1 cellular context compared by ENCODE assay signal in the genomic region with DNA sequence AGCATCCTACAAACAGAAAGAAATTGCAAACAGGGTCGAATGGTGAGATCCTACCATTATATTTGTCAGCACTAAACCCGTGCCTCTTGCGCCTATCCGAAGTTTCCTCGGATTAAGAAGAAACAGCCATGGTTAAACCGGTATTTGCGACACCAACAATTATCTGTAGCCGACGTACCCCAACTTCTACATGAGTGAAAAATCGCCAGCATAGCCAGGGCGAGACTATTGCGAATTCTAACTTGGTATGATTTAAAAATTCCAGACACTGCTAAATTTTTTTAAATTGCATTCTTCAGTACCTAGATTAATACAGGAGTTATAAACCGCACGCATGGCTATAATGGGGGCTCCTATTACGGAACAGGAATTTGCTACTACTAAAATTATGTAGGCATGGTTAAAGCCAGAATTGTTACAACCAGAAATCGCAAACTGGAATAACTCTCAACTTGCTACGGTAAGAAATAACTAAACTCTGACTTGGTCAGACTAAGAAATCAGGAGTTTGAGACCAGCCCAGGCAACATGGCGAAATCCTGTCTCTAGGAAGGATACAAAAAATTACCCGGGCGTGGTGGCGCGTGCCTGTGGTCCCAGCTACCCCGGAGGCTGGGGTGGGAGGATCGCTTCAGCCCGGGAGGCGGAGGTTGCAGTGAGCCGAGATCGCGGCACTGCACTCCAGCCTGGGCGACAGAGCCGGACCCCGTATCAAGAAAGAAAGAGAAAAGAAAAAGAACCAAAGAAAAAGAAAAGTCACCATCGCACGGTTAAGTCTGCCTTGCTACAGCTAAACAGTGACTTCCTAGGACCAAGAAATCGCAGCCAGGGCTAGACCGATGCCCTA.
A peak's percentile ranks its signal among the peaks of the same experiment; 100 is the strongest.
TF ChIP-seq lines count a peak whose summit lies in the region.

No MANE protein-coding gene starts in this region.

TF ChIP-seq in K562, 482 proteins besides CTCF, POLR2A, EP300 and RAD21 (continued from another document):
- TF ChIP-seq, protein P1, sequence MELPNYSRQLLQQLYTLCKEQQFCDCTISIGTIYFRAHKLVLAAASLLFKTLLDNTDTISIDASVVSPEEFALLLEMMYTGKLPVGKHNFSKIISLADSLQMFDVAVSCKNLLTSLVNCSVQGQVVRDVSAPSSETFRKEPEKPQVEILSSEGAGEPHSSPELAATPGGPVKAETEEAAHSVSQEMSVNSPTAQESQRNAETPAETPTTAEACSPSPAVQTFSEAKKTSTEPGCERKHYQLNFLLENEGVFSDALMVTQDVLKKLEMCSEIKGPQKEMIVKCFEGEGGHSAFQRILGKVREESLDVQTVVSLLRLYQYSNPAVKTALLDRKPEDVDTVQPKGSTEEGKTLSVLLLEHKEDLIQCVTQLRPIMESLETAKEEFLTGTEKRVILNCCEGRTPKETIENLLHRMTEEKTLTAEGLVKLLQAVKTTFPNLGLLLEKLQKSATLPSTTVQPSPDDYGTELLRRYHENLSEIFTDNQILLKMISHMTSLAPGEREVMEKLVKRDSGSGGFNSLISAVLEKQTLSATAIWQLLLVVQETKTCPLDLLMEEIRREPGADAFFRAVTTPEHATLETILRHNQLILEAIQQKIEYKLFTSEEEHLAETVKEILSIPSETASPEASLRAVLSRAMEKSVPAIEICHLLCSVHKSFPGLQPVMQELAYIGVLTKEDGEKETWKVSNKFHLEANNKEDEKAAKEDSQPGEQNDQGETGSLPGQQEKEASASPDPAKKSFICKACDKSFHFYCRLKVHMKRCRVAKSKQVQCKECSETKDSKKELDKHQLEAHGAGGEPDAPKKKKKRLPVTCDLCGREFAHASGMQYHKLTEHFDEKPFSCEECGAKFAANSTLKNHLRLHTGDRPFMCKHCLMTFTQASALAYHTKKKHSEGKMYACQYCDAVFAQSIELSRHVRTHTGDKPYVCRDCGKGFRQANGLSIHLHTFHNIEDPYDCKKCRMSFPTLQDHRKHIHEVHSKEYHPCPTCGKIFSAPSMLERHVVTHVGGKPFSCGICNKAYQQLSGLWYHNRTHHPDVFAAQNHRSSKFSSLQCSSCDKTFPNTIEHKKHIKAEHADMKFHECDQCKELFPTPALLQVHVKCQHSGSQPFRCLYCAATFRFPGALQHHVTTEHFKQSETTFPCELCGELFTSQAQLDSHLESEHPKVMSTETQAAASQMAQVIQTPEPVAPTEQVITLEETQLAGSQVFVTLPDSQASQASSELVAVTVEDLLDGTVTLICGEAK (IDR thresholded peaks at IDR 0.05) = no peak; the same call in 1 of the 2 replicates
- TF ChIP-seq, protein P1 (CRISPR knock-in tag; IDR thresholded peaks at IDR 0.05) = no peak
- TF ChIP-seq, protein P2, sequence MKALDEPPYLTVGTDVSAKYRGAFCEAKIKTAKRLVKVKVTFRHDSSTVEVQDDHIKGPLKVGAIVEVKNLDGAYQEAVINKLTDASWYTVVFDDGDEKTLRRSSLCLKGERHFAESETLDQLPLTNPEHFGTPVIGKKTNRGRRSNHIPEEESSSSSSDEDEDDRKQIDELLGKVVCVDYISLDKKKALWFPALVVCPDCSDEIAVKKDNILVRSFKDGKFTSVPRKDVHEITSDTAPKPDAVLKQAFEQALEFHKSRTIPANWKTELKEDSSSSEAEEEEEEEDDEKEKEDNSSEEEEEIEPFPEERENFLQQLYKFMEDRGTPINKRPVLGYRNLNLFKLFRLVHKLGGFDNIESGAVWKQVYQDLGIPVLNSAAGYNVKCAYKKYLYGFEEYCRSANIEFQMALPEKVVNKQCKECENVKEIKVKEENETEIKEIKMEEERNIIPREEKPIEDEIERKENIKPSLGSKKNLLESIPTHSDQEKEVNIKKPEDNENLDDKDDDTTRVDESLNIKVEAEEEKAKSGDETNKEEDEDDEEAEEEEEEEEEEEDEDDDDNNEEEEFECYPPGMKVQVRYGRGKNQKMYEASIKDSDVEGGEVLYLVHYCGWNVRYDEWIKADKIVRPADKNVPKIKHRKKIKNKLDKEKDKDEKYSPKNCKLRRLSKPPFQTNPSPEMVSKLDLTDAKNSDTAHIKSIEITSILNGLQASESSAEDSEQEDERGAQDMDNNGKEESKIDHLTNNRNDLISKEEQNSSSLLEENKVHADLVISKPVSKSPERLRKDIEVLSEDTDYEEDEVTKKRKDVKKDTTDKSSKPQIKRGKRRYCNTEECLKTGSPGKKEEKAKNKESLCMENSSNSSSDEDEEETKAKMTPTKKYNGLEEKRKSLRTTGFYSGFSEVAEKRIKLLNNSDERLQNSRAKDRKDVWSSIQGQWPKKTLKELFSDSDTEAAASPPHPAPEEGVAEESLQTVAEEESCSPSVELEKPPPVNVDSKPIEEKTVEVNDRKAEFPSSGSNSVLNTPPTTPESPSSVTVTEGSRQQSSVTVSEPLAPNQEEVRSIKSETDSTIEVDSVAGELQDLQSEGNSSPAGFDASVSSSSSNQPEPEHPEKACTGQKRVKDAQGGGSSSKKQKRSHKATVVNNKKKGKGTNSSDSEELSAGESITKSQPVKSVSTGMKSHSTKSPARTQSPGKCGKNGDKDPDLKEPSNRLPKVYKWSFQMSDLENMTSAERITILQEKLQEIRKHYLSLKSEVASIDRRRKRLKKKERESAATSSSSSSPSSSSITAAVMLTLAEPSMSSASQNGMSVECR (CRISPR knock-in tag; IDR thresholded peaks at IDR 0.05) = no peak; the same call in 1 of the 2 replicates
- TF ChIP-seq FUS (optimal IDR thresholded peaks at IDR 0.05; ENCODE audit: low read depth, low read length) = no peak
- no peak for TF ChIP-seq NFYB (IDR thresholded peaks at IDR 0.05; ENCODE audit: extremely low read depth, insufficient read length)
- peak; percentile 30; the same call in 1 of the 2 replicates for TF ChIP-seq SUPT5H (IDR thresholded peaks at IDR 0.05)
- TF ChIP-seq, protein P3, sequence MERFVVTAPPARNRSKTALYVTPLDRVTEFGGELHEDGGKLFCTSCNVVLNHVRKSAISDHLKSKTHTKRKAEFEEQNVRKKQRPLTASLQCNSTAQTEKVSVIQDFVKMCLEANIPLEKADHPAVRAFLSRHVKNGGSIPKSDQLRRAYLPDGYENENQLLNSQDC (CRISPR knock-in tag; IDR thresholded peaks at IDR 0.05) = 0 out of 2 replicates have a peak, but pooled peaks have one; percentile 22
- TF ChIP-seq, protein P4, sequence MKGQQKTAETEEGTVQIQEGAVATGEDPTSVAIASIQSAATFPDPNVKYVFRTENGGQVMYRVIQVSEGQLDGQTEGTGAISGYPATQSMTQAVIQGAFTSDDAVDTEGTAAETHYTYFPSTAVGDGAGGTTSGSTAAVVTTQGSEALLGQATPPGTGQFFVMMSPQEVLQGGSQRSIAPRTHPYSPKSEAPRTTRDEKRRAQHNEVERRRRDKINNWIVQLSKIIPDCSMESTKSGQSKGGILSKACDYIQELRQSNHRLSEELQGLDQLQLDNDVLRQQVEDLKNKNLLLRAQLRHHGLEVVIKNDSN (CRISPR knock-in tag; IDR thresholded peaks at IDR 0.05) = peak; percentile 22; the same call in 1 of the 2 replicates
- no peak for TF ChIP-seq EP400 (IDR thresholded peaks at IDR 0.05)
- no peak for TF ChIP-seq DDX20 (tag; IDR thresholded peaks at IDR 0.05; ENCODE audit: low read depth)
- TF ChIP-seq, protein P5, sequence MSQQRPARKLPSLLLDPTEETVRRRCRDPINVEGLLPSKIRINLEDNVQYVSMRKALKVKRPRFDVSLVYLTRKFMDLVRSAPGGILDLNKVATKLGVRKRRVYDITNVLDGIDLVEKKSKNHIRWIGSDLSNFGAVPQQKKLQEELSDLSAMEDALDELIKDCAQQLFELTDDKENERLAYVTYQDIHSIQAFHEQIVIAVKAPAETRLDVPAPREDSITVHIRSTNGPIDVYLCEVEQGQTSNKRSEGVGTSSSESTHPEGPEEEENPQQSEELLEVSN (IDR thresholded peaks at IDR 0.05; ENCODE audit: borderline replicate concordance in 1 of 2, extremely low read depth in 1 of 2, insufficient read depth in 1 of 2, insufficient read length in 1 of 2, low read depth in 1 of 2, low read length in 1 of 2, poor library complexity in 1 of 2, severe bottlenecking in 1 of 2) = peak; percentile 4 to 47
- no peak for TF ChIP-seq KLF1 (tag; IDR thresholded peaks at IDR 0.05)
- peak; percentile 86; the same call in 1 of the 2 replicates for TF ChIP-seq HLTF (IDR thresholded peaks at IDR 0.05)
- no peak for TF ChIP-seq ZSCAN32 (CRISPR knock-in tag; IDR thresholded peaks at IDR 0.05)
- TF ChIP-seq, protein P6, sequence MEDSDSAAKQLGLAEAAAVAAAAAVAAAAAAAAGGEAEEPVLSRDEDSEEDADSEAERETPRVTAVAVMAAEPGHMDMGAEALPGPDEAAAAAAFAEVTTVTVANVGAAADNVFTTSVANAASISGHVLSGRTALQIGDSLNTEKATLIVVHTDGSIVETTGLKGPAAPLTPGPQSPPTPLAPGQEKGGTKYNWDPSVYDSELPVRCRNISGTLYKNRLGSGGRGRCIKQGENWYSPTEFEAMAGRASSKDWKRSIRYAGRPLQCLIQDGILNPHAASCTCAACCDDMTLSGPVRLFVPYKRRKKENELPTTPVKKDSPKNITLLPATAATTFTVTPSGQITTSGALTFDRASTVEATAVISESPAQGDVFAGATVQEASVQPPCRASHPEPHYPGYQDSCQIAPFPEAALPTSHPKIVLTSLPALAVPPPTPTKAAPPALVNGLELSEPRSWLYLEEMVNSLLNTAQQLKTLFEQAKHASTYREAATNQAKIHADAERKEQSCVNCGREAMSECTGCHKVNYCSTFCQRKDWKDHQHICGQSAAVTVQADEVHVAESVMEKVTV (CRISPR knock-in tag; IDR thresholded peaks at IDR 0.05) = no peak
- TF ChIP-seq, protein P7, sequence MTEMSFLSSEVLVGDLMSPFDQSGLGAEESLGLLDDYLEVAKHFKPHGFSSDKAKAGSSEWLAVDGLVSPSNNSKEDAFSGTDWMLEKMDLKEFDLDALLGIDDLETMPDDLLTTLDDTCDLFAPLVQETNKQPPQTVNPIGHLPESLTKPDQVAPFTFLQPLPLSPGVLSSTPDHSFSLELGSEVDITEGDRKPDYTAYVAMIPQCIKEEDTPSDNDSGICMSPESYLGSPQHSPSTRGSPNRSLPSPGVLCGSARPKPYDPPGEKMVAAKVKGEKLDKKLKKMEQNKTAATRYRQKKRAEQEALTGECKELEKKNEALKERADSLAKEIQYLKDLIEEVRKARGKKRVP (CRISPR knock-in tag; IDR thresholded peaks at IDR 0.05) = no peak
- peak; percentile 82 for TF ChIP-seq BCOR (IDR thresholded peaks at IDR 0.05)
- no peak for TF ChIP-seq ZBTB8A (IDR thresholded peaks at IDR 0.05; ENCODE audit: partially characterized antibody)
- TF ChIP-seq MAFK (IDR thresholded peaks at IDR 0.05; ENCODE audit: low read length) = no peak
- TF ChIP-seq DNMT1 (IDR thresholded peaks at IDR 0.05) = no peak
- no peak; the same call in 1 of the 2 replicates for TF ChIP-seq FOXM1 (IDR thresholded peaks at IDR 0.05; ENCODE audit: low read depth)
- no peak for TF ChIP-seq FOXM1 (CRISPR knock-in tag; IDR thresholded peaks at IDR 0.05; ENCODE audit: low read depth)
- TF ChIP-seq RBM14 (IDR thresholded peaks at IDR 0.05; ENCODE audit: borderline replicate concordance, insufficient read depth, low read depth, low read length) = no peak
- TF ChIP-seq, protein P8, sequence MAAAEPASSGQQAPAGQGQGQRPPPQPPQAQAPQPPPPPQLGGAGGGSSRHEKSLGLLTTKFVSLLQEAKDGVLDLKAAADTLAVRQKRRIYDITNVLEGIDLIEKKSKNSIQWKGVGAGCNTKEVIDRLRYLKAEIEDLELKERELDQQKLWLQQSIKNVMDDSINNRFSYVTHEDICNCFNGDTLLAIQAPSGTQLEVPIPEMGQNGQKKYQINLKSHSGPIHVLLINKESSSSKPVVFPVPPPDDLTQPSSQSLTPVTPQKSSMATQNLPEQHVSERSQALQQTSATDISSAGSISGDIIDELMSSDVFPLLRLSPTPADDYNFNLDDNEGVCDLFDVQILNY (CRISPR knock-in tag; IDR thresholded peaks at IDR 0.05) = no peak
- TF ChIP-seq CHD1 (IDR thresholded peaks at IDR 0.05; ENCODE audit: low read length) = peak; percentile 58
- TF ChIP-seq, protein P9, sequence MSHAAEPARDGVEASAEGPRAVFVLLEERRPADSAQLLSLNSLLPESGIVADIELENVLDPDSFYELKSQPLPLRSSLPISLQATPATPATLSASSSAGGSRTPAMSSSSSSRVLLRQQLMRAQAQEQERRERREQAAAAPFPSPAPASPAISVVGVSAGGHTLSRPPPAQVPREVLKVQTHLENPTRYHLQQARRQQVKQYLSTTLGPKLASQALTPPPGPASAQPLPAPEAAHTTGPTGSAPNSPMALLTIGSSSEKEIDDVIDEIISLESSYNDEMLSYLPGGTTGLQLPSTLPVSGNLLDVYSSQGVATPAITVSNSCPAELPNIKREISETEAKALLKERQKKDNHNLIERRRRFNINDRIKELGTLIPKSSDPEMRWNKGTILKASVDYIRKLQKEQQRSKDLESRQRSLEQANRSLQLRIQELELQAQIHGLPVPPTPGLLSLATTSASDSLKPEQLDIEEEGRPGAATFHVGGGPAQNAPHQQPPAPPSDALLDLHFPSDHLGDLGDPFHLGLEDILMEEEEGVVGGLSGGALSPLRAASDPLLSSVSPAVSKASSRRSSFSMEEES (CRISPR knock-in tag; IDR thresholded peaks at IDR 0.05) = no peak
